1 cellular context compared by ENCODE assay signal in genomic region chr4:24584175-24584850, GRCh38.
A peak's percentile ranks its signal among the peaks of the same experiment; 100 is the strongest.
TF ChIP-seq lines count a peak whose summit lies in the region.

Gene DHX15, minus strand, starts transcription at chr4:24584554. Its CDS starts 161 bp downstream, at chr4:24584393.

TF ChIP-seq in HepG2, 621 proteins besides CTCF, POLR2A, EP300 and RAD21 (continued from another document and continues in another):
- TF ChIP-seq, protein P1, sequence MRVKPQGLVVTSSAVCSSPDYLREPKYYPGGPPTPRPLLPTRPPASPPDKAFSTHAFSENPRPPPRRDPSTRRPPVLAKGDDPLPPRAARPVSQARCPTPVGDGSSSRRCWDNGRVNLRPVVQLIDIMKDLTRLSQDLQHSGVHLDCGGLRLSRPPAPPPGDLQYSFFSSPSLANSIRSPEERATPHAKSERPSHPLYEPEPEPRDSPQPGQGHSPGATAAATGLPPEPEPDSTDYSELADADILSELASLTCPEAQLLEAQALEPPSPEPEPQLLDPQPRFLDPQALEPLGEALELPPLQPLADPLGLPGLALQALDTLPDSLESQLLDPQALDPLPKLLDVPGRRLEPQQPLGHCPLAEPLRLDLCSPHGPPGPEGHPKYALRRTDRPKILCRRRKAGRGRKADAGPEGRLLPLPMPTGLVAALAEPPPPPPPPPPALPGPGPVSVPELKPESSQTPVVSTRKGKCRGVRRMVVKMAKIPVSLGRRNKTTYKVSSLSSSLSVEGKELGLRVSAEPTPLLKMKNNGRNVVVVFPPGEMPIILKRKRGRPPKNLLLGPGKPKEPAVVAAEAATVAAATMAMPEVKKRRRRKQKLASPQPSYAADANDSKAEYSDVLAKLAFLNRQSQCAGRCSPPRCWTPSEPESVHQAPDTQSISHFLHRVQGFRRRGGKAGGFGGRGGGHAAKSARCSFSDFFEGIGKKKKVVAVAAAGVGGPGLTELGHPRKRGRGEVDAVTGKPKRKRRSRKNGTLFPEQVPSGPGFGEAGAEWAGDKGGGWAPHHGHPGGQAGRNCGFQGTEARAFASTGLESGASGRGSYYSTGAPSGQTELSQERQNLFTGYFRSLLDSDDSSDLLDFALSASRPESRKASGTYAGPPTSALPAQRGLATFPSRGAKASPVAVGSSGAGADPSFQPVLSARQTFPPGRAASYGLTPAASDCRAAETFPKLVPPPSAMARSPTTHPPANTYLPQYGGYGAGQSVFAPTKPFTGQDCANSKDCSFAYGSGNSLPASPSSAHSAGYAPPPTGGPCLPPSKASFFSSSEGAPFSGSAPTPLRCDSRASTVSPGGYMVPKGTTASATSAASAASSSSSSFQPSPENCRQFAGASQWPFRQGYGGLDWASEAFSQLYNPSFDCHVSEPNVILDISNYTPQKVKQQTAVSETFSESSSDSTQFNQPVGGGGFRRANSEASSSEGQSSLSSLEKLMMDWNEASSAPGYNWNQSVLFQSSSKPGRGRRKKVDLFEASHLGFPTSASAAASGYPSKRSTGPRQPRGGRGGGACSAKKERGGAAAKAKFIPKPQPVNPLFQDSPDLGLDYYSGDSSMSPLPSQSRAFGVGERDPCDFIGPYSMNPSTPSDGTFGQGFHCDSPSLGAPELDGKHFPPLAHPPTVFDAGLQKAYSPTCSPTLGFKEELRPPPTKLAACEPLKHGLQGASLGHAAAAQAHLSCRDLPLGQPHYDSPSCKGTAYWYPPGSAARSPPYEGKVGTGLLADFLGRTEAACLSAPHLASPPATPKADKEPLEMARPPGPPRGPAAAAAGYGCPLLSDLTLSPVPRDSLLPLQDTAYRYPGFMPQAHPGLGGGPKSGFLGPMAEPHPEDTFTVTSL (CRISPR knock-in tag; IDR thresholded peaks at IDR 0.05; ENCODE audit: borderline replicate concordance) = no peak
- TF ChIP-seq HNRNPL (IDR thresholded peaks at IDR 0.05; ENCODE audit: low read depth, low read length) = 0 out of 2 replicates have a peak, but pooled peaks have one; percentile 26
- 0 out of 2 replicates have a peak, but pooled peaks have one; percentile 20 for TF ChIP-seq MIER2 (CRISPR knock-in tag; IDR thresholded peaks at IDR 0.05)
- no peak for TF ChIP-seq ZBTB1 (CRISPR knock-in tag; IDR thresholded peaks at IDR 0.05; ENCODE audit: borderline replicate concordance)
- no peak for TF ChIP-seq ZNF777 (CRISPR knock-in tag; IDR thresholded peaks at IDR 0.05)
- TF ChIP-seq ZNF652 (CRISPR knock-in tag; IDR thresholded peaks at IDR 0.05; ENCODE audit: borderline replicate concordance, low read depth) = no peak
- peak; percentile 77; the same call in 1 of the 2 replicates for TF ChIP-seq ZNF547 (CRISPR knock-in tag; IDR thresholded peaks at IDR 0.05)
- TF ChIP-seq ARNTL (CRISPR knock-in tag; IDR thresholded peaks at IDR 0.05) = peak; percentile 32; the same call in 1 of the 2 replicates
- no peak; the same call in 1 of the 2 replicates for TF ChIP-seq ZNF235 (CRISPR knock-in tag; IDR thresholded peaks at IDR 0.05; ENCODE audit: borderline replicate concordance)
- TF ChIP-seq ZBTB37 (CRISPR knock-in tag; IDR thresholded peaks at IDR 0.05) = no peak
- no peak for TF ChIP-seq ZNF800 (CRISPR knock-in tag; IDR thresholded peaks at IDR 0.05)
- no peak for TF ChIP-seq ZNF672 (CRISPR knock-in tag; IDR thresholded peaks at IDR 0.05)
- TF ChIP-seq GLMP (CRISPR knock-in tag; IDR thresholded peaks at IDR 0.05; ENCODE audit: borderline replicate concordance) = no peak
- no peak; the same call in 1 of the 2 replicates for TF ChIP-seq ZNF598 (CRISPR knock-in tag; IDR thresholded peaks at IDR 0.05; ENCODE audit: borderline replicate concordance)
- peak; percentile 36; the same call in 1 of the 2 replicates for TF ChIP-seq ZNF704 (CRISPR knock-in tag; IDR thresholded peaks at IDR 0.05; ENCODE audit: borderline replicate concordance)
- no peak for TF ChIP-seq EED (CRISPR knock-in tag; IDR thresholded peaks at IDR 0.05)
- 0 out of 2 replicates have a peak, but pooled peaks have one; percentile 15 for TF ChIP-seq ATAD3A (CRISPR knock-in tag; IDR thresholded peaks at IDR 0.05)
- no peak for TF ChIP-seq NR1H2 (CRISPR knock-in tag; IDR thresholded peaks at IDR 0.05; ENCODE audit: borderline replicate concordance, low read depth)
- TF ChIP-seq SP140L (CRISPR knock-in tag; IDR thresholded peaks at IDR 0.05; ENCODE audit: borderline replicate concordance) = peak; percentile 70; the same call in 1 of the 2 replicates
- TF ChIP-seq ONECUT2 (CRISPR knock-in tag; IDR thresholded peaks at IDR 0.05) = no peak
- no peak for TF ChIP-seq ZNF484 (CRISPR knock-in tag; IDR thresholded peaks at IDR 0.05; ENCODE audit: borderline replicate concordance, low read depth)
- peak; percentile 63 for TF ChIP-seq GABPA (IDR thresholded peaks at IDR 0.05; ENCODE audit: low read depth, low read length)
- TF ChIP-seq GABPA (CRISPR knock-in tag; IDR thresholded peaks at IDR 0.05; ENCODE audit: low read depth) = peak; percentile 82
- TF ChIP-seq, protein P2, sequence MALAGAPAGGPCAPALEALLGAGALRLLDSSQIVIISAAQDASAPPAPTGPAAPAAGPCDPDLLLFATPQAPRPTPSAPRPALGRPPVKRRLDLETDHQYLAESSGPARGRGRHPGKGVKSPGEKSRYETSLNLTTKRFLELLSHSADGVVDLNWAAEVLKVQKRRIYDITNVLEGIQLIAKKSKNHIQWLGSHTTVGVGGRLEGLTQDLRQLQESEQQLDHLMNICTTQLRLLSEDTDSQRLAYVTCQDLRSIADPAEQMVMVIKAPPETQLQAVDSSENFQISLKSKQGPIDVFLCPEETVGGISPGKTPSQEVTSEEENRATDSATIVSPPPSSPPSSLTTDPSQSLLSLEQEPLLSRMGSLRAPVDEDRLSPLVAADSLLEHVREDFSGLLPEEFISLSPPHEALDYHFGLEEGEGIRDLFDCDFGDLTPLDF (CRISPR knock-in tag; IDR thresholded peaks at IDR 0.05) = peak; percentile 97
- TF ChIP-seq ZNF121 (CRISPR knock-in tag; IDR thresholded peaks at IDR 0.05) = no peak
- TF ChIP-seq ZFAT (CRISPR knock-in tag; conservative IDR thresholded peaks at IDR 0.05) = no peak
- no peak for TF ChIP-seq ZNF460 (CRISPR knock-in tag; IDR thresholded peaks at IDR 0.05; ENCODE audit: borderline replicate concordance)
- TF ChIP-seq NRL (CRISPR knock-in tag; IDR thresholded peaks at IDR 0.05; ENCODE audit: borderline replicate concordance) = peak; percentile 80; the same call in 1 of the 2 replicates
- TF ChIP-seq ZNF337 (CRISPR knock-in tag; IDR thresholded peaks at IDR 0.05; ENCODE audit: borderline replicate concordance, low read depth) = no peak
- no peak for TF ChIP-seq ZNF34 (CRISPR knock-in tag; IDR thresholded peaks at IDR 0.05; ENCODE audit: borderline replicate concordance)
- TF ChIP-seq BHLHE40 (IDR thresholded peaks at IDR 0.05; ENCODE audit: low read length) = peak; percentile 54; the same call in 1 of the 2 replicates
- no peak for TF ChIP-seq ATF3 (CRISPR knock-in tag; IDR thresholded peaks at IDR 0.05)
- peak; percentile 82 for TF ChIP-seq ZNF501 (CRISPR knock-in tag; IDR thresholded peaks at IDR 0.05)
- TF ChIP-seq, protein P3, sequence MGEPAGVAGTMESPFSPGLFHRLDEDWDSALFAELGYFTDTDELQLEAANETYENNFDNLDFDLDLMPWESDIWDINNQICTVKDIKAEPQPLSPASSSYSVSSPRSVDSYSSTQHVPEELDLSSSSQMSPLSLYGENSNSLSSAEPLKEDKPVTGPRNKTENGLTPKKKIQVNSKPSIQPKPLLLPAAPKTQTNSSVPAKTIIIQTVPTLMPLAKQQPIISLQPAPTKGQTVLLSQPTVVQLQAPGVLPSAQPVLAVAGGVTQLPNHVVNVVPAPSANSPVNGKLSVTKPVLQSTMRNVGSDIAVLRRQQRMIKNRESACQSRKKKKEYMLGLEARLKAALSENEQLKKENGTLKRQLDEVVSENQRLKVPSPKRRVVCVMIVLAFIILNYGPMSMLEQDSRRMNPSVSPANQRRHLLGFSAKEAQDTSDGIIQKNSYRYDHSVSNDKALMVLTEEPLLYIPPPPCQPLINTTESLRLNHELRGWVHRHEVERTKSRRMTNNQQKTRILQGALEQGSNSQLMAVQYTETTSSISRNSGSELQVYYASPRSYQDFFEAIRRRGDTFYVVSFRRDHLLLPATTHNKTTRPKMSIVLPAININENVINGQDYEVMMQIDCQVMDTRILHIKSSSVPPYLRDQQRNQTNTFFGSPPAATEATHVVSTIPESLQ (CRISPR knock-in tag; conservative IDR thresholded peaks at IDR 0.05) = no peak
- TF ChIP-seq XBP1 (CRISPR knock-in tag; IDR thresholded peaks at IDR 0.05) = no peak
- TF ChIP-seq NFATC3 (CRISPR knock-in tag; IDR thresholded peaks at IDR 0.05) = no peak
- TF ChIP-seq TGIF2 (CRISPR knock-in tag; IDR thresholded peaks at IDR 0.05) = no peak
- TF ChIP-seq, protein P4, sequence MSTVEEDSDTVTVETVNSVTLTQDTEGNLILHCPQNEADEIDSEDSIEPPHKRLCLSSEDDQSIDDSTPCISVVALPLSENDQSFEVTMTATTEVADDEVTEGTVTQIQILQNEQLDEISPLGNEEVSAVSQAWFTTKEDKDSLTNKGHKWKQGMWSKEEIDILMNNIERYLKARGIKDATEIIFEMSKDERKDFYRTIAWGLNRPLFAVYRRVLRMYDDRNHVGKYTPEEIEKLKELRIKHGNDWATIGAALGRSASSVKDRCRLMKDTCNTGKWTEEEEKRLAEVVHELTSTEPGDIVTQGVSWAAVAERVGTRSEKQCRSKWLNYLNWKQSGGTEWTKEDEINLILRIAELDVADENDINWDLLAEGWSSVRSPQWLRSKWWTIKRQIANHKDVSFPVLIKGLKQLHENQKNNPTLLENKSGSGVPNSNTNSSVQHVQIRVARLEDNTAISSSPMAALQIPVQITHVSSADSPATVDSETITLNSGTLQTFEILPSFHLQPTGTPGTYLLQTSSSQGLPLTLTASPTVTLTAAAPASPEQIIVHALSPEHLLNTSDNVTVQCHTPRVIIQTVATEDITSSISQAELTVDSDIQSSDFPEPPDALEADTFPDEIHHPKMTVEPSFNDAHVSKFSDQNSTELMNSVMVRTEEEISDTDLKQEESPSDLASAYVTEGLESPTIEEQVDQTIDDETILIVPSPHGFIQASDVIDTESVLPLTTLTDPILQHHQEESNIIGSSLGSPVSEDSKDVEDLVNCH (CRISPR knock-in tag; IDR thresholded peaks at IDR 0.05) = no peak
- TF ChIP-seq, protein P5, sequence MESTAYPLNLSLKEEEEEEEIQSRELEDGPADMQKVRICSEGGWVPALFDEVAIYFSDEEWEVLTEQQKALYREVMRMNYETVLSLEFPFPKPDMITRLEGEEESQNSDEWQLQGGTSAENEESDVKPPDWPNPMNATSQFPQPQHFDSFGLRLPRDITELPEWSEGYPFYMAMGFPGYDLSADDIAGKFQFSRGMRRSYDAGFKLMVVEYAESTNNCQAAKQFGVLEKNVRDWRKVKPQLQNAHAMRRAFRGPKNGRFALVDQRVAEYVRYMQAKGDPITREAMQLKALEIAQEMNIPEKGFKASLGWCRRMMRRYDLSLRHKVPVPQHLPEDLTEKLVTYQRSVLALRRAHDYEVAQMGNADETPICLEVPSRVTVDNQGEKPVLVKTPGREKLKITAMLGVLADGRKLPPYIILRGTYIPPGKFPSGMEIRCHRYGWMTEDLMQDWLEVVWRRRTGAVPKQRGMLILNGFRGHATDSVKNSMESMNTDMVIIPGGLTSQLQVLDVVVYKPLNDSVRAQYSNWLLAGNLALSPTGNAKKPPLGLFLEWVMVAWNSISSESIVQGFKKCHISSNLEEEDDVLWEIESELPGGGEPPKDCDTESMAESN (CRISPR knock-in tag; conservative IDR thresholded peaks at IDR 0.05) = peak; percentile 85
- TF ChIP-seq ZNF143 (CRISPR knock-in tag; IDR thresholded peaks at IDR 0.05) = no peak; the same call in 1 of the 2 replicates
- TF ChIP-seq TBP (CRISPR knock-in tag; IDR thresholded peaks at IDR 0.05) = no peak
- no peak for TF ChIP-seq ZNF224 (CRISPR knock-in tag; IDR thresholded peaks at IDR 0.05)
- TF ChIP-seq DMAP1 (CRISPR knock-in tag; IDR thresholded peaks at IDR 0.05) = peak; percentile 86
